ENCODE assay signal across 14 cellular contexts in genomic region chr3:45559560-45560118, GRCh38. TPM values are rescaled to one million over a fixed set of nuclear protein-coding genes. Genes with fewer than 3 reads are reported as not detected.
DNase-seq lines count a peak whose midpoint lies in the region; ATAC-seq and TF ChIP-seq lines count a peak whose summit lies in the region.
"Had no signal": no experiment of that assay in that cellular context is flagged by ENCODE, and none has a peak within 500 bp of the region (broad histone marks: within the 10 kb centered on the region; RNA-seq: fewer than 3 reads in every experiment).

No MANE protein-coding gene starts in this region.

- no peak for TF ChIP-seq EP300 in sigmoid colon (IDR thresholded peaks at IDR 0.05)

- DNase-seq in colonic mucosa (no peak), right cardiac atrium (no peak), sigmoid colon (peak; percentile 65), vagina (ENCODE audit: extremely low spot score in 2 of 2) (no peak), NCI-H82 (lab: John Stamatoyannopoulos, UW) (no peak), C1 segment of cervical spinal cord (lab: John Stamatoyannopoulos, UW) (no peak)
- DNase-seq: activated CD8-positive, alpha-beta T cell treated with anti-CD3 and anti-CD28 coated beads for 36 hours; DMS79 treated with DMSO at 0.1 percent for 48 hours; effector CD4-positive, alpha-beta T cell; H9; KG1; NCI-H1417 had no signal

- H3K36me3 ChIP-seq in colonic mucosa = no peaks in the 10 kb centered on the region
- no peaks in the 10 kb centered on the region for H3K36me3 ChIP-seq in sigmoid colon
- H3K36me3 ChIP-seq in vagina = no peaks in the 10 kb centered on the region

- 47% methylated on average over 10 of the region's 10 CpGs for WGBS in right cardiac atrium
- 79 to 82% methylated on average over 10 of the region's 10 CpGs for WGBS in sigmoid colon, 2 donors

- no peak overlapping the region for H3K4me3 ChIP-seq in colonic mucosa
- no peak overlapping the region for H3K4me3 ChIP-seq in right cardiac atrium (ENCODE audit: low read length)
- no peak overlapping the region for H3K4me3 ChIP-seq in sigmoid colon
- H3K4me3 ChIP-seq in vagina = no peak overlapping the region

- H3K4me1 ChIP-seq in colonic mucosa (no peaks in the 10 kb centered on the region), right cardiac atrium (ENCODE audit: control insufficient read depth, insufficient read depth, low read length) (peaks cover 13% of the 10 kb centered on the region), sigmoid colon (peaks cover 0 to 24% (median 14%) of the 10 kb centered on the region in 4 donors), vagina (peaks cover 25% of the 10 kb centered on the region)

- no peak for TF ChIP-seq POLR2A in sigmoid colon (IDR thresholded peaks at IDR 0.05)
- TF ChIP-seq POLR2A in vagina (IDR thresholded peaks at IDR 0.05) = no peak

- intact Hi-C loops in colonic mucosa (cut with DNase I) = no loop called here
- intact Hi-C loops in right cardiac atrium (cut with DNase I) = no loop called here
- intact Hi-C loops in sigmoid colon (cut with DNase I) = no loop called here
- intact Hi-C loops in vagina (cut with DNase I) = no loop called here

- H3K9me3 ChIP-seq in colonic mucosa (no peaks in the 10 kb centered on the region), right cardiac atrium (ENCODE audit: control insufficient read depth, low read length) (no peaks in the 10 kb centered on the region), sigmoid colon (no peaks in the 10 kb centered on the region), vagina (no peaks in the 10 kb centered on the region)

- TF ChIP-seq CTCF in colonic mucosa (IDR thresholded peaks at IDR 0.05) (no peak), sigmoid colon (IDR thresholded peaks at IDR 0.05) (no peak), vagina (IDR thresholded peaks at IDR 0.05) (no peak)

- ATAC-seq in right cardiac atrium = peak; percentile 19 to 34
- no peak for ATAC-seq in GM21367 (IDR thresholded peaks at IDR 0.05; ENCODE audit: unreplicated experiment)
- ATAC-seq: activated CD8-positive, alpha-beta T cell treated with anti-CD3 and anti-CD28 coated beads for 36 hours; SK-N-SH treated with all-trans-retinoic acid at 6 μM for 48 hours had no signal

- H3K9ac ChIP-seq in colonic mucosa (ENCODE audit: low read depth in 2 of 2, low read length in 2 of 2) = peak overlapping the region; percentile 9 to 19

- H3K27ac ChIP-seq in colonic mucosa (peak overlapping the region; percentile 55), right cardiac atrium (ENCODE audit: low read length) (peak overlapping the region; percentile 92), sigmoid colon (peak overlapping the region; percentile 68 to 76 (median 74)), vagina (peak overlapping the region; percentile 76)

- H3K27me3 ChIP-seq in colonic mucosa = no peaks in the 10 kb centered on the region
- H3K27me3 ChIP-seq in right cardiac atrium (ENCODE audit: control insufficient read depth, insufficient read depth) = no peaks in the 10 kb centered on the region
- H3K27me3 ChIP-seq in sigmoid colon = no peaks in the 10 kb centered on the region
- no peaks in the 10 kb centered on the region for H3K27me3 ChIP-seq in vagina

RNA-seq across cellular contexts. Expression of gene LIMD1, which starts 34.9 kb away (rescaled TPM):
- total RNA-seq in colonic mucosa = 10 to 100 TPM; 38.4 to 51.0 TPM
- 10 to 100 TPM; 18.6 to 25.4 (median 22.2) TPM for total RNA-seq in right cardiac atrium
- 8.7 TPM for polyA plus RNA-seq in right cardiac atrium
- total RNA-seq in sigmoid colon = 10 to 100 TPM; 12.2 to 19.9 (median 13.2) TPM
- polyA plus RNA-seq in sigmoid colon = 10 to 100 TPM in 1 of 3 donors, 1 to 10 TPM in 2; 3.0 to 13.2 (median 3.2) TPM
- total RNA-seq in vagina = 16.2 TPM
